33 cellular contexts compared by ENCODE assay signal in the genomic region with DNA sequence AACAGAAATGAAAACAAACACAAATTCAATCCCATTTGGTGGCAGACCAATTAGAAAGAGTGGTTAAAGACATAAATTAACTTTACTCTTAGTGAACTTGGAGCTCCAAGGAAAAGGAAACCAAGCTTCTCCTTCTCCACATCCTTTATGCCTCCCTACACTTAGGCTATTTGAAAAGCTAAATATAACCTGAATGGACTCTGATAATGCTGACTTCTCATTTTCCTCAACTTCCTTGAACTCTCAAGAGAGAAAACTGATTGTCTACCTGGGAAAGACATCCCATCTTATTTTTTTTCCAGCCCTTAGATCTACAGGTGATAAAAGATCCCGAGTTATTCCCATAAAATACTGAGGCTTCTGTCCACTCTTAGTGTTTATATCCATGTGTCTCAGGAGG.
"Had no signal": no experiment of that assay in that cellular context is flagged by ENCODE, and none has a peak within 500 bp of the region (broad histone marks: within the 10 kb centered on the region; RNA-seq: fewer than 3 reads in every experiment).

No MANE protein-coding gene starts in this region.

- H3K4me1 ChIP-seq: adrenal gland, ascending aorta, body of pancreas, breast epithelium had no signal

- H3K36me3 ChIP-seq: adrenal gland, ascending aorta, brain microvascular endothelial cell, breast epithelium, cardiac muscle cell had no signal

- H3K27me3 ChIP-seq: adrenal gland, ascending aorta, body of pancreas, brain microvascular endothelial cell, breast epithelium, cardiac muscle cell had no signal

- DNase-seq: activated effector memory CD4-positive, alpha-beta T cell treated with anti-CD3 and anti-CD28 coated beads, Interleukin-2, amount 50 U/mL, for 16 hours; activated effector memory CD4-positive, alpha-beta T cell treated with Interleukin-2 at 50 U/mL for 16 hours; activated gamma-delta T cell; activated gamma-delta T cell treated with Interleukin-2 at 50 U/mL for 16 hours; activated naive CD4-positive, alpha-beta T cell; activated naive CD4-positive, alpha-beta T cell treated with anti-CD3 and anti-CD28 coated beads for 36 hours; activated naive CD4-positive, alpha-beta T cell treated with anti-CD3 and anti-CD28 coated beads, Interleukin-2, amount 10 ng/mL, durations not matched to agents 7 days and 5 days; activated naive CD4-positive, alpha-beta T cell treated with anti-CD3 and anti-CD28 coated beads, Interleukin-2, amount 50 U/mL, for 16 hours; activated naive CD4-positive, alpha-beta T cell treated with Interleukin-2 at 50 U/mL for 16 hours; activated naive CD8-positive, alpha-beta T cell treated with anti-CD3 and anti-CD28 coated beads for 36 hours; activated naive CD8-positive, alpha-beta T cell treated with anti-CD3 and anti-CD28 coated beads, Interleukin-2, amount 10 ng/mL, durations not matched to agents 7 days and 5 days; activated naive CD8-positive, alpha-beta T cell treated with anti-CD3 and anti-CD28 coated beads, Interleukin-2, amount 50 U/mL, for 24 hours; activated T-cell treated with anti-CD3 and anti-CD28 coated beads, Interleukin-2, amount 50 U/mL, for 24 hours; activated T-cell treated with anti-CD3 and anti-CD28 coated beads, Interleukin-2, amount 50 U/mL, for 4 hours; activated T-cell treated with anti-CD3 and anti-CD28 coated beads, Interleukin-2, amount 50 U/mL, for 48 hours; activated T-cell treated with anti-CD3 and anti-CD28 coated beads, Interleukin-2, amount 50 U/mL, for 72 hours; adrenal gland; amniotic stem cell; amygdala; anterior cingulate cortex; aorta; body of pancreas; brain microvascular endothelial cell; caudate nucleus; central memory CD4-positive, alpha-beta T cell; cerebellar nuclear complex had no signal

- H3K27ac ChIP-seq: adrenal gland, ascending aorta, body of pancreas, brain microvascular endothelial cell, breast epithelium, cardiac muscle cell had no signal

- FAIRE-seq: astrocyte, bronchial epithelial cell had no signal

- H3K4me3 ChIP-seq: adrenal gland, ascending aorta, body of pancreas, breast epithelium, cardiac muscle cell had no signal

- ATAC-seq: activated naive CD4-positive, alpha-beta T cell treated with anti-CD3 and anti-CD28 coated beads, Interleukin-2, amount 50 U/mL, for 72 hours; activated naive CD8-positive, alpha-beta T cell treated with anti-CD3 and anti-CD28 coated beads, Interleukin-2, amount 50 U/mL, for 24 hours; activated T-cell treated with anti-CD3 and anti-CD28 coated beads, Interleukin-2, amount 50 U/mL, for 4 hours; activated T-cell treated with anti-CD3 and anti-CD28 coated beads, Interleukin-2, amount 50 U/mL, for 72 hours; activated T-helper 17 cell treated with anti-CD3 and anti-CD28 coated beads, Interleukin-2, amount 50 U/mL, for 72 hours; body of pancreas had no signal
